In the genomic region with DNA sequence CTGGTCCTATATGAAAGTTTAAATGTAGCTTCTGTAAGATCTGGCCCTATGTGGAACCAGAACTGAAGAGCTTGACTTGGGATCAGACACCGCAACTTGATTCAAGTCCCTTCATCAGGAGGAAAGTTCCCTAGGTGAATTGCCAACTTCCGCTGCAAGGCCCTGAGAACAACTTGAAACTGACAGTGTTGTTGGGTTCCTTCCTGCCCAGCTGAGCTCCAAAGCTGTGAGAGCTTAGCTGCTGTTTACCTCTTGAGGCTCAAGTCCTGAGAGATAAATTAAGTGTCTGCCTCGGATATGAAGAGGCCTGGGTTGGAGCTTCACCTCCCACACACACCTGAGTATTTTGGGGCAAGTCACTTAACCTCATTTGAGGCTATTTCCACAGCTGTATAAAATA, we compare ENCODE assay signal across 12 cellular contexts. TPM values are rescaled to one million over a fixed set of nuclear protein-coding genes. Genes with fewer than 3 reads are reported as not detected.
A peak's percentile ranks its signal among the peaks of the same experiment; 100 is the strongest.
DNase-seq lines count a peak whose midpoint lies in the region; ATAC-seq and TF ChIP-seq lines count a peak whose summit lies in the region.
"Had no signal": no experiment of that assay in that cellular context is flagged by ENCODE, and none has a peak within 500 bp of the region (broad histone marks: within the 10 kb centered on the region; RNA-seq: fewer than 3 reads in every experiment).

No MANE protein-coding gene starts in this region.

- no peak overlapping the region for H2AFZ ChIP-seq in osteoblast (ENCODE audit: low read length)

- peaks cover 21% of the 10 kb centered on the region for H3K36me3 ChIP-seq in osteoblast (ENCODE audit: insufficient read depth, low read length)
- H3K36me3 ChIP-seq in urinary bladder (ENCODE audit: insufficient read depth), result no peaks in the 10 kb centered on the region
- H3K36me3 ChIP-seq in H7 (replicated peaks; ENCODE audit: control insufficient read depth, insufficient read depth, low read length), result no peaks in the 10 kb centered on the region

- 56% methylated on average over 3 of the region's 3 CpGs for WGBS in urinary bladder

- no peaks in the 10 kb centered on the region for H4K20me1 ChIP-seq in osteoblast (ENCODE audit: insufficient read depth, low read length)

- H3K79me2 ChIP-seq in osteoblast (ENCODE audit: insufficient read depth, low read length), result peaks cover 23% of the 10 kb centered on the region

- H3K27ac ChIP-seq in osteoblast (ENCODE audit: low read depth, low read length), result peak overlapping the region; percentile 53
- H3K27ac ChIP-seq in urinary bladder (ENCODE audit: low read depth), result peak overlapping the region; percentile 6
- H3K27ac ChIP-seq: 22Rv1 had no signal

- H3K4me3 ChIP-seq in fibroblast of the aortic adventitia (ENCODE audit: low read depth, low read length), result no peak overlapping the region
- H3K4me3 ChIP-seq in osteoblast (ENCODE audit: insufficient read depth, low read length), result no peak overlapping the region
- no peak overlapping the region for H3K4me3 ChIP-seq in urinary bladder (ENCODE audit: low read depth, low read length)
- H3K4me3 ChIP-seq in H7 (ENCODE audit: insufficient read depth, low read depth, low read length), result no peak overlapping the region

- peaks cover 44% of the 10 kb centered on the region for H3K4me1 ChIP-seq in osteoblast (ENCODE audit: insufficient read depth, low read length)
- H3K4me1 ChIP-seq in urinary bladder (ENCODE audit: insufficient read depth), result no peaks in the 10 kb centered on the region

- H3K27me3 ChIP-seq in osteoblast (ENCODE audit: insufficient read depth, low read length), result no peaks in the 10 kb centered on the region
- no peaks in the 10 kb centered on the region for H3K27me3 ChIP-seq in H7 (ENCODE audit: control insufficient read depth, insufficient read depth, low read length)

- TF ChIP-seq CTCF in fibroblast of the aortic adventitia (IDR thresholded peaks at IDR 0.05; ENCODE audit: insufficient read depth, low read length) (no peak), osteoblast (IDR thresholded peaks at IDR 0.05; ENCODE audit: extremely low read depth, low read depth, low read length) (no peak)

- ATAC-seq in GM18867 (IDR thresholded peaks at IDR 0.05; ENCODE audit: unreplicated experiment), result no peak
- ATAC-seq: activated CD8-positive, alpha-beta T cell treated with anti-CD3 and anti-CD28 coated beads for 36 hours had no signal

- no peak overlapping the region for H3K4me2 ChIP-seq in osteoblast (ENCODE audit: insufficient read depth, low read length)

- no peaks in the 10 kb centered on the region for H3K9me3 ChIP-seq in osteoblast (ENCODE audit: low read depth, low read length)

- peak; percentile 40 for DNase-seq in NCI-H510A treated with DMSO at 0.1 percent for 48 hours (lab: John Stamatoyannopoulos, UW)
- DNase-seq in NCI-H510A (lab: John Stamatoyannopoulos, UW), result no peak
- DNase-seq in fibroblast of the aortic adventitia (ENCODE audit: low read depth), result peak; percentile 25
- DNase-seq in osteoblast (ENCODE audit: insufficient read length, low spot score, missing footprints), result no peak
- no peak for DNase-seq in DMS114 treated with DMSO at 0.1 percent for 48 hours (lab: John Stamatoyannopoulos, UW; ENCODE audit: unreplicated experiment)
- DNase-seq in H7, result no peak
- DNase-seq: activated CD8-positive, alpha-beta T cell treated with anti-CD3 and anti-CD28 coated beads for 36 hours; NCI-H2171 treated with DMSO at 0.1 percent for 48 hours; T1000 had no signal

RNA-seq across cellular contexts. Expression of a gene that starts 44.7 kb away (rescaled TPM):
- total RNA-seq in fibroblast of the aortic adventitia (ENCODE audit: low replicate concordance) (5.2 and 12.4 TPM in 2 replicates), osteoblast (3.6 and 6.2 TPM in 2 replicates), urinary bladder (16.1 TPM)
- 3.0 TPM for polyA plus RNA-seq in urinary bladder
- total RNA-seq in H7 (2014; rRNA removed; shearing (Covaris generic)), result 9.5 and 11.3 TPM in 2 replicates

RNA-seq across cellular contexts. Expression of a gene that starts 44.7 kb away (rescaled TPM):
- total RNA-seq in fibroblast of the aortic adventitia (ENCODE audit: low replicate concordance), result 13.7 and 32.7 TPM in 2 replicates
- total RNA-seq in osteoblast, result 20.6 and 21.0 TPM in 2 replicates
- 45.6 TPM for total RNA-seq in urinary bladder
- polyA plus RNA-seq in urinary bladder, result 12.5 TPM
- total RNA-seq in H7 (2014; rRNA removed; shearing (Covaris generic)), result 19.1 and 33.7 TPM in 2 replicates

RNA-seq across cellular contexts. Expression of a gene that starts 49.2 kb away (rescaled TPM):
- 21.6 and 30.2 TPM in 2 replicates for total RNA-seq in fibroblast of the aortic adventitia (ENCODE audit: low replicate concordance)
- total RNA-seq in osteoblast, result 26.2 and 33.7 TPM in 2 replicates
- total RNA-seq in urinary bladder, result 13.0 TPM
- polyA plus RNA-seq in urinary bladder, result 6.8 TPM
- total RNA-seq in H7 (2014; rRNA removed; shearing (Covaris generic)), result 10.4 and 11.9 TPM in 2 replicates

RNA-seq across cellular contexts. Expression of a gene that starts 49.6 kb away (rescaled TPM):
- total RNA-seq in fibroblast of the aortic adventitia (ENCODE audit: low replicate concordance) (31.6 and 49.8 TPM in 2 replicates), osteoblast (42.7 and 44.9 TPM in 2 replicates), urinary bladder (54.6 TPM)
- 59.8 TPM for polyA plus RNA-seq in urinary bladder
- total RNA-seq in H7 (2014; rRNA removed; shearing (Covaris generic)), result 29.8 and 42.4 TPM in 2 replicates

Comparison
In these comparisons a context has a peak if more than half of its experiments do, and no peak if none do; other contexts are left out.
1. DNase-seq: peak in NCI-H510A treated with DMSO at 0.1 percent for 48 hours (single experiment) and fibroblast of the aortic adventitia (single experiment); none in NCI-H510A (single experiment), osteoblast (single experiment), DMS114 treated with DMSO at 0.1 percent for 48 hours (single experiment) and H7 (single experiment).